In genomic region chr1:237457573-237457972, GRCh38 we compare ENCODE assay signal across 23 cellular contexts.
"Had no signal": no experiment of that assay in that cellular context is flagged by ENCODE, and none has a peak within 500 bp of the region (broad histone marks: within the 10 kb centered on the region; RNA-seq: fewer than 3 reads in every experiment).

No MANE protein-coding gene starts in this region.

- H3K27ac ChIP-seq: HL-60, RWPE1, SJSA1, SK-N-MC had no signal

- H3K36me3 ChIP-seq: SJSA1 had no signal

- H3K9me3 ChIP-seq: SJSA1 had no signal

- H3K27me3 ChIP-seq: SJSA1 had no signal

- ATAC-seq: Panc1, PC-3 had no signal

- FAIRE-seq: HTR-8/SVneo had no signal

- H3K4me3 ChIP-seq: SJSA1, SK-N-MC had no signal

- H3K4me1 ChIP-seq: SJSA1 had no signal

- DNase-seq: MV-4-11, NCI-H1048, NCI-H1105, NCI-H1417, NCI-H1436 treated with DMSO at 0.1 percent for 48 hours, NCI-H1694, NCI-H187 treated with DMSO at 0.1 percent for 48 hours, NCI-H2029 treated with DMSO at 0.1 percent for 48 hours, NCI-H2107, NCI-H2227 treated with DMSO at 0.1 percent for 48 hours, NCI-H524, NCI-H526 treated with DMSO at 0.1 percent for 48 hours, NCI-H748 treated with DMSO at 0.1 percent for 48 hours, PC-3, SIG-M5, SW 1271, T-helper 1 cell had no signal
